ENCODE assay signal across 25 cellular contexts in genomic region chr7:55084307-55084706, GRCh38.
DNase-seq lines count a peak whose midpoint lies in the region; ATAC-seq and TF ChIP-seq lines count a peak whose summit lies in the region.
"Had no signal": no experiment of that assay in that cellular context is flagged by ENCODE, and none has a peak within 500 bp of the region (broad histone marks: within the 10 kb centered on the region; RNA-seq: fewer than 3 reads in every experiment).

No MANE protein-coding gene starts in this region.

- TF ChIP-seq POLR2A in IMR-90 (IDR thresholded peaks at IDR 0.05; ENCODE audit: low read depth, low read length) = no peak
- TF ChIP-seq POLR2A in gastroesophageal sphincter (IDR thresholded peaks at IDR 0.05) = no peak
- no peak for TF ChIP-seq POLR2A in vagina (IDR thresholded peaks at IDR 0.05)

- no peak overlapping the region for H2AK5ac ChIP-seq in IMR-90 (ENCODE audit: low read depth, low read length)

- dilution Hi-C loops in IMR-90 (cut with HindIII; ENCODE audit: low sequenced_read_pairs, unreplicated experiment) = no loop called here

- H3K79me1 ChIP-seq in IMR-90 (ENCODE audit: low read depth in 1 of 2, low read length in 2 of 2) = peaks cover 53 to 89% of the 10 kb centered on the region in 2 experiments

- no peak overlapping the region for H3K14ac ChIP-seq in IMR-90 (replicated peaks; ENCODE audit: low read depth, low read length)

- H3K36me3 ChIP-seq in IMR-90 (ENCODE audit: control insufficient read depth, insufficient read depth, low read length) (peaks cover 7% of the 10 kb centered on the region), RWPE2 (ENCODE audit: low read depth) (peaks cover 93% of the 10 kb centered on the region), gastroesophageal sphincter (no peaks in the 10 kb centered on the region), vagina (no peaks in the 10 kb centered on the region)
- H3K36me3 ChIP-seq: Peyer's patch, SJCRH30 had no signal

- H3K9ac ChIP-seq in IMR-90 (ENCODE audit: low read depth, low read length) = no peak overlapping the region

- H3K4me2 ChIP-seq in IMR-90 (ENCODE audit: low read depth, low read length) = no peak overlapping the region

- H3K4me3 Mint-ChIP-seq in effector memory CD8-positive, alpha-beta T cell = no peak overlapping the region
- H3K4me3 Mint-ChIP-seq: B cell; CD8-positive, alpha-beta T cell had no signal

- H3K36me3 Mint-ChIP-seq in effector memory CD8-positive, alpha-beta T cell (ENCODE audit: insufficient read depth) = no peaks in the 10 kb centered on the region
- H3K36me3 Mint-ChIP-seq: CD8-positive, alpha-beta T cell had no signal

- intact Hi-C loops in IMR-90 (cut with micrococcal nuclease) (no loop called here), vagina (cut with DNase I) (loop anchor here (10.0 kb wide), 1 partner anchor 50 kb away; no protein-coding TSS in a partner anchor)

- no peak overlapping the region for H3K27ac Mint-ChIP-seq in effector memory CD8-positive, alpha-beta T cell
- H3K27ac Mint-ChIP-seq: B cell; CD8-positive, alpha-beta T cell had no signal

- peaks cover 43% of the 10 kb centered on the region for H3K4me1 ChIP-seq in IMR-90 (ENCODE audit: control insufficient read depth, insufficient read depth, low read length)
- peaks cover 50% of the 10 kb centered on the region for H3K4me1 ChIP-seq in RWPE2 (ENCODE audit: insufficient read depth, poor library complexity, severe bottlenecking)
- H3K4me1 ChIP-seq in gastroesophageal sphincter = peaks cover 21 to 93% (median 46%) of the 10 kb centered on the region in 3 donors
- peaks cover 62% of the 10 kb centered on the region for H3K4me1 ChIP-seq in vagina

- no peak for TF ChIP-seq RAD21 in IMR-90 (IDR thresholded peaks at IDR 0.05; ENCODE audit: low read length)

- DNase-seq in IMR-90 (no peak), RWPE2 (ENCODE audit: low spot score) (no peak), NCI-H187 treated with DMSO at 0.1 percent for 48 hours (lab: John Stamatoyannopoulos, UW) (no peak), vagina (ENCODE audit: extremely low spot score in 2 of 2) (no peak), NCI-H128 (lab: John Stamatoyannopoulos, UW; ENCODE audit: unreplicated experiment) (no peak)
- DNase-seq in effector memory CD8-positive, alpha-beta T cell = no peak
- DNase-seq: Caco-2; CD8-positive, alpha-beta T cell; HCEC 1CT; Kasumi-1; MV-4-11; NCI-H1105; NCI-H146; NCI-H2029 treated with DMSO at 0.1 percent for 48 hours; NCI-H446 treated with DMSO at 0.1 percent for 48 hours; NCI-H526; Peyer's patch; SJCRH30; T-helper 1 cell had no signal

- no peak overlapping the region for H2BK15ac ChIP-seq in IMR-90 (ENCODE audit: low read depth, low read length)

- no peak for TF ChIP-seq EP300 in gastroesophageal sphincter (IDR thresholded peaks at IDR 0.05)

- 100% methylated on average over 1 of the region's 2 CpGs; no CpG with 5 or more reads in 1 of the 2 experiments for WGBS in IMR-90 (ENCODE audit: extremely low coverage in 2 of 2, insufficient read length in 1 of 2), 2 experiments
- WGBS in gastroesophageal sphincter (ENCODE audit: low coverage in 1 of 2), 2 donors = 70 to 89% methylated on average over 1 to 2 of the region's 2 CpGs

- peaks cover 34% of the 10 kb centered on the region; the same call in 1 of the 2 replicates for H4K20me1 ChIP-seq in IMR-90 (ENCODE audit: insufficient read depth, low read length)

- ATAC-seq in IMR-90 (ENCODE audit: low read depth) (no peak), RWPE2 (ENCODE audit: low read depth) (no peak), gastroesophageal sphincter (no peak)
- ATAC-seq in effector memory CD8-positive, alpha-beta T cell (replicated peaks) = no peak
- ATAC-seq: CD8-positive, alpha-beta T cell; GM12878; HepG2; K562; Right ventricle myocardium inferior had no signal

- BruUV-seq in IMR-90 (replicated peaks; lab: Mats Ljungman, UMichigan) = no TSS peak

- H3K4ac ChIP-seq in IMR-90 (ENCODE audit: low read depth, low read length) = no peak overlapping the region

- H3K4me3 ChIP-seq in IMR-90 (ENCODE audit: insufficient read depth, low read depth, low read length) (no peak overlapping the region), RWPE2 (ENCODE audit: severe bottlenecking) (no peak overlapping the region), gastroesophageal sphincter (no peak overlapping the region), vagina (no peak overlapping the region)
- H3K4me3 ChIP-seq: GM12878, K562, Peyer's patch, SJCRH30 had no signal

- peaks cover 48% of the 10 kb centered on the region for H3K9me1 ChIP-seq in IMR-90 (ENCODE audit: insufficient read depth, low read length)

- TF ChIP-seq CTCF in IMR-90 (conservative IDR thresholded peaks at IDR 0.05; ENCODE audit: low read depth, low read length) (no peak), RWPE2 (IDR thresholded peaks at IDR 0.05; ENCODE audit: poor library complexity, severe bottlenecking) (no peak), gastroesophageal sphincter (IDR thresholded peaks at IDR 0.05) (no peak), vagina (IDR thresholded peaks at IDR 0.05) (no peak)

- H2BK5ac ChIP-seq in IMR-90 (ENCODE audit: low read depth, low read length, poor library complexity, severe bottlenecking) = no peak overlapping the region

- H4K8ac ChIP-seq in IMR-90 (ENCODE audit: low read depth in 2 of 2, low read length in 2 of 2) = no peak overlapping the region

- no peak overlapping the region; the same call in 1 of the 2 replicates for H4K91ac ChIP-seq in IMR-90 (ENCODE audit: insufficient read depth, low read depth, low read length)

- H3K9me3 ChIP-seq in IMR-90 (ENCODE audit: control insufficient read depth, insufficient read depth, low read length) (no peaks in the 10 kb centered on the region), RWPE2 (ENCODE audit: severe bottlenecking) (no peaks in the 10 kb centered on the region), gastroesophageal sphincter (no peaks in the 10 kb centered on the region), vagina (no peaks in the 10 kb centered on the region)
- H3K9me3 ChIP-seq: Caco-2, Peyer's patch, SJCRH30 had no signal

- H3K27me3 ChIP-seq in IMR-90 (ENCODE audit: control insufficient read depth, insufficient read depth, low read length) = no peaks in the 10 kb centered on the region
- H3K27me3 ChIP-seq in RWPE2 (ENCODE audit: insufficient read depth, poor library complexity, severe bottlenecking) = no peaks in the 10 kb centered on the region
- no peaks in the 10 kb centered on the region for H3K27me3 ChIP-seq in gastroesophageal sphincter
- H3K27me3 ChIP-seq in vagina = no peaks in the 10 kb centered on the region
- H3K27me3 ChIP-seq: Peyer's patch, SJCRH30 had no signal

- H3K18ac ChIP-seq in IMR-90 (ENCODE audit: low read depth, low read length) = no peak overlapping the region

- H3K4me1 Mint-ChIP-seq in effector memory CD8-positive, alpha-beta T cell (ENCODE audit: low read depth in 2 of 2) = peaks cover 6 to 20% of the 10 kb centered on the region in 2 donors

- H3K56ac ChIP-seq in IMR-90 (ENCODE audit: extremely low read depth, insufficient read depth, low read length) = no peak overlapping the region

- H2AFZ ChIP-seq in IMR-90 (replicated peaks; ENCODE audit: low read length, poor library complexity) = no peak overlapping the region

- H2BK20ac ChIP-seq in IMR-90 (ENCODE audit: low read depth, low read length) = no peak overlapping the region

- in situ Hi-C loops in IMR-90 (cut with MboI; ENCODE audit: low sequenced_read_pairs) = no loop called here

- peaks cover 6 to 8% of the 10 kb centered on the region in 2 donors for H3K27me3 Mint-ChIP-seq in effector memory CD8-positive, alpha-beta T cell

- no peaks in the 10 kb centered on the region for H3K9me3 Mint-ChIP-seq in effector memory CD8-positive, alpha-beta T cell
- H3K9me3 Mint-ChIP-seq: CD8-positive, alpha-beta T cell had no signal

- H4K5ac ChIP-seq in IMR-90 (ENCODE audit: low read depth, low read length) = no peak overlapping the region

- H3K27ac ChIP-seq in IMR-90 (ENCODE audit: insufficient read depth, low read length) (no peak overlapping the region), RWPE2 (ENCODE audit: poor library complexity, severe bottlenecking) (peak overlapping the region; percentile 61), gastroesophageal sphincter (peak overlapping the region in 3 of 4 donors; percentile 15 to 87 (median 18)), vagina (no peak overlapping the region)
- H3K27ac ChIP-seq: Peyer's patch, SJCRH30 had no signal

- CTCF ChIA-PET in IMR-90 (lab: Yijun Ruan, JAX) = interaction anchor here (1.1 kb wide), 1 partner anchor 10 kb away, joined by 3 read pairs; no protein-coding TSS in a partner anchor

- no peak overlapping the region for H2AK9ac ChIP-seq in IMR-90 (replicated peaks; ENCODE audit: low read depth, low read length, poor library complexity)

- peak overlapping the region; percentile 14; the same call in 1 of the 2 replicates for H3K23ac ChIP-seq in IMR-90 (ENCODE audit: low read depth, low read length)

- POLR2A ChIA-PET in IMR-90 (lab: Charles Lee; ENCODE audit: unreplicated experiment) = no interaction called here

- H2BK120ac ChIP-seq in IMR-90 (ENCODE audit: low read depth, low read length) = no peak overlapping the region

TF ChIP-seq in IMR-90, 13 proteins besides CTCF, POLR2A, EP300 and RAD21:
- no peak for TF ChIP-seq MXI1 (IDR thresholded peaks at IDR 0.05; ENCODE audit: borderline replicate concordance, low read depth, low read length)

Comparison
In these comparisons a context has a peak if more than half of its experiments do, and no peak if none do; other contexts are left out.
1. H3K27ac ChIP-seq: peak in RWPE2 (single experiment) and gastroesophageal sphincter (3 of 4); none in IMR-90 (single experiment) and vagina (single experiment).